1 cellular context compared by ENCODE assay signal in genomic region chr2:149464396-149464795, GRCh38.
TF ChIP-seq lines count a peak whose summit lies in the region.

No MANE protein-coding gene starts in this region.

TF ChIP-seq in SK-N-SH, 30 proteins besides CTCF, POLR2A, EP300 and RAD21 (continued from another document):
- TF ChIP-seq MAX (IDR thresholded peaks at IDR 0.05; ENCODE audit: low read depth): no peak
- no peak for TF ChIP-seq TCF12 (IDR thresholded peaks at IDR 0.05)
- TF ChIP-seq REST (IDR thresholded peaks at IDR 0.05; ENCODE audit: low read depth, low read length): no peak
- TF ChIP-seq FOSL2 (IDR thresholded peaks at IDR 0.05; ENCODE audit: borderline replicate concordance, low read depth): no peak
- no peak for TF ChIP-seq EZH2phosphoT487 (IDR thresholded peaks at IDR 0.05; ENCODE audit: borderline replicate concordance, low read depth)
- no peak for TF ChIP-seq USF1 (IDR thresholded peaks at IDR 0.05; ENCODE audit: borderline replicate concordance, low read depth)
- no peak for TF ChIP-seq USF2 (IDR thresholded peaks at IDR 0.05; ENCODE audit: borderline replicate concordance, low read depth, low read length)
